9 cellular contexts compared by ENCODE assay signal in the genomic region with DNA sequence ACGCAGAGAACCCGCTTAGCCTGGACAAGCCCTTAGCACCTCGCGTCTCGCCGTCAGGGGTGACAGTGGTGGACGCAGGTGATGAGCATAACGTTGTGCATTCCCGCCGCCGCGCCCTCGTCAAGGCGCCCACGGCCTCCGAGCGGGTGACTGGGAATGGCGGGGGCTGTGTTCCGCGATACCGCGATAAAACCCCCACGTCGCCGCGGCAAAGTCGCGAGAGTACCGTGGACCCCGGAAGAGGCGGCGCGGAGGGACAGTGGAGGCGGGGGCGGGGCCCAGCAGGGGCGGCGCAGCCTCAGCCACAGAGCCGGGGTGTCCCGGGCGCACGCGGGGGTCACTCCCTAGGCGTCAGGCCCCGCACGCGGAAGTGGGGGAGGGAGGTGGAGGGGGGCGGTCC.
DNase-seq lines count a peak whose midpoint lies in the region; ATAC-seq lines count a peak whose summit lies in the region.
"Had no signal": no experiment of that assay in that cellular context is flagged by ENCODE, and none has a peak within 500 bp of the region (broad histone marks: within the 10 kb centered on the region; RNA-seq: fewer than 3 reads in every experiment).

No MANE protein-coding gene starts in this region.

- no peaks in the 10 kb centered on the region for H3K36me3 Mint-ChIP-seq in stimulated activated memory B cell treated with anti-CD40 and anti-IgM and Interleukin-4, amounts not matched to agents 10 μg/mL and 1 μg/mL and 100 μg/mL, for 72 hours

- peaks cover 0 to 3% of the 10 kb centered on the region in 2 donors for H3K9me3 ChIP-seq in mucosa of rectum (ENCODE audit: control insufficient read depth in 2 of 2, low read length in 2 of 2)
- H3K9me3 ChIP-seq: adrenal gland had no signal

- H3K27me3 ChIP-seq in mucosa of rectum (ENCODE audit: control insufficient read depth in 2 of 2, insufficient read depth in 2 of 2, low read length in 2 of 2), result no peaks in the 10 kb centered on the region
- H3K27me3 ChIP-seq: adrenal gland had no signal

- peak overlapping the region; percentile 68 for H3K4me3 Mint-ChIP-seq in stimulated activated memory B cell treated with anti-CD40 and anti-IgM and Interleukin-4, amounts not matched to agents 10 μg/mL and 1 μg/mL and 100 μg/mL, for 72 hours

- no peaks in the 10 kb centered on the region for H3K36me3 ChIP-seq in mucosa of rectum (ENCODE audit: control insufficient read depth in 2 of 2, insufficient read depth in 2 of 2, low read length in 2 of 2)
- H3K36me3 ChIP-seq: adrenal gland had no signal

- peak overlapping the region; percentile 92 for H3K27ac ChIP-seq in caudate nucleus (ENCODE audit: low read depth, low read length)
- H3K27ac ChIP-seq in mucosa of rectum (ENCODE audit: low read depth in 2 of 2, low read length in 2 of 2), result no peak overlapping the region

- H3K4me1 Mint-ChIP-seq in stimulated activated memory B cell treated with anti-CD40 and anti-IgM and Interleukin-4, amounts not matched to agents 10 μg/mL and 1 μg/mL and 100 μg/mL, for 72 hours, result no peaks in the 10 kb centered on the region

- peak; percentile 58 for ATAC-seq in stimulated activated memory B cell treated with anti-CD40 and anti-IgM and Interleukin-4, amounts not matched to agents 10 μg/mL and 1 μg/mL and 100 μg/mL, for 72 hours
- no peak for ATAC-seq in GM21360 (IDR thresholded peaks at IDR 0.05; ENCODE audit: unreplicated experiment)

- DNase-seq in AG08395 (ENCODE audit: low spot score) (peak; percentile 88), caudate nucleus (lab: John Stamatoyannopoulos, UW) (peak in 21 of 61 donors; percentile 20 to 70 (median 37)), KG1 (lab: John Stamatoyannopoulos, UW) (no peak), NOMO-1 treated with dmso at 0.1 percent for 144 hours (lab: John Stamatoyannopoulos, UW; ENCODE audit: unreplicated experiment) (no peak)
- DNase-seq in activated CD4-positive, CD25-positive, alpha-beta regulatory T cell (lab: John Stamatoyannopoulos, UW), result peak; percentile 28 to 39 (median 34)

- H3K4me1 ChIP-seq in mucosa of rectum (ENCODE audit: control insufficient read depth in 2 of 2, insufficient read depth in 2 of 2, low read length in 2 of 2), result peaks cover 6 to 8% of the 10 kb centered on the region in 2 donors

- H3K9me3 Mint-ChIP-seq in stimulated activated memory B cell treated with anti-CD40 and anti-IgM and Interleukin-4, amounts not matched to agents 10 μg/mL and 1 μg/mL and 100 μg/mL, for 72 hours, result peaks cover 5% of the 10 kb centered on the region

- peak overlapping the region; percentile 41 to 63 for H3K4me3 ChIP-seq in mucosa of rectum (ENCODE audit: low read length in 2 of 2)

- peak overlapping the region; percentile 29 for H3K27ac Mint-ChIP-seq in stimulated activated memory B cell treated with anti-CD40 and anti-IgM and Interleukin-4, amounts not matched to agents 10 μg/mL and 1 μg/mL and 100 μg/mL, for 72 hours

- H3K27me3 Mint-ChIP-seq in stimulated activated memory B cell treated with anti-CD40 and anti-IgM and Interleukin-4, amounts not matched to agents 10 μg/mL and 1 μg/mL and 100 μg/mL, for 72 hours, result no peaks in the 10 kb centered on the region

- peak overlapping the region; percentile 46 to 52 for H3K9ac ChIP-seq in mucosa of rectum (ENCODE audit: low read depth in 1 of 2, low read length in 2 of 2)

Comparison
In these comparisons a context has a peak if more than half of its experiments do, and no peak if none do; other contexts are left out.
1. DNase-seq: peak in AG08395 (single experiment) and activated CD4-positive, CD25-positive, alpha-beta regulatory T cell (4 of 4); none in KG1 (single experiment) and NOMO-1 treated with dmso at 0.1 percent for 144 hours (single experiment).